22 cellular contexts compared by ENCODE assay signal in genomic region chr3:53189276-53189675, GRCh38. TPM values are rescaled to one million over a fixed set of nuclear protein-coding genes. Genes with fewer than 3 reads are reported as not detected.
"Had no signal": no experiment of that assay in that cellular context is flagged by ENCODE, and none has a peak within 500 bp of the region (broad histone marks: within the 10 kb centered on the region; RNA-seq: fewer than 3 reads in every experiment).

No MANE protein-coding gene starts in this region.

- H3K27ac Mint-ChIP-seq: natural killer cell; stimulated activated naive CD8-positive, alpha-beta T cell treated with anti-CD3 and anti-CD28 coated beads, Interleukin-15, amount 100 ng/mL, for 72 hours had no signal

- ATAC-seq: left ventricle myocardium superior; lower lobe of right lung; natural killer cell; right lobe of liver; stimulated activated naive CD8-positive, alpha-beta T cell treated with anti-CD3 and anti-CD28 coated beads, Interleukin-15, amount 100 ng/mL, for 72 hours had no signal

- H2AFZ ChIP-seq: parathyroid adenoma had no signal

- H3K4me3 Mint-ChIP-seq: immature natural killer cell; natural killer cell; stimulated activated naive CD8-positive, alpha-beta T cell treated with anti-CD3 and anti-CD28 coated beads, Interleukin-15, amount 100 ng/mL, for 72 hours had no signal

- H3K4me1 Mint-ChIP-seq: stimulated activated naive CD8-positive, alpha-beta T cell treated with anti-CD3 and anti-CD28 coated beads, Interleukin-15, amount 100 ng/mL, for 72 hours had no signal

- FAIRE-seq: frontal cortex, keratinocyte, small intestine had no signal

- H3K27me3 ChIP-seq: dorsolateral prefrontal cortex, right lobe of liver, suprapubic skin, vagina had no signal

- H3K79me2 ChIP-seq: parathyroid adenoma had no signal

- DNase-seq: dorsolateral prefrontal cortex; effector CD4-positive, alpha-beta T cell; hypothalamus; immature natural killer cell; lower lobe of right lung; natural killer cell; right lobe of liver; small intestine; stimulated activated CD4-positive, alpha-beta T cell treated with anti-CD3 and anti-CD28 coated beads, Interleukin-15, amount 100 ng/mL, for 24 hours; stimulated activated CD4-positive, alpha-beta T cell treated with anti-CD3 and anti-CD28 coated beads, Interleukin-2, amount 100 ng/mL, for 48 hours; stimulated activated CD8-positive, alpha-beta memory T cell treated with anti-CD3 and anti-CD28 coated beads, Interleukin-4, amount 100 ng/mL, for 48 hours; stimulated activated naive CD4-positive, alpha-beta T cell; stimulated activated naive CD8-positive, alpha-beta T cell treated with anti-CD3 and anti-CD28 coated beads, Interleukin-15, amount 100 ng/mL, for 72 hours; trophoblast cell had no signal

- H3K27ac ChIP-seq: dorsolateral prefrontal cortex, lower lobe of right lung, parathyroid adenoma, right lobe of liver, suprapubic skin, vagina had no signal

- H3K27me3 Mint-ChIP-seq: progenitor cell of endocrine pancreas; stimulated activated naive CD8-positive, alpha-beta T cell treated with anti-CD3 and anti-CD28 coated beads, Interleukin-15, amount 100 ng/mL, for 72 hours had no signal

- H3K9ac ChIP-seq: parathyroid adenoma had no signal

- H3K9me3 ChIP-seq: lower lobe of right lung, right lobe of liver, suprapubic skin, vagina had no signal

- H3K4me3 ChIP-seq: dorsolateral prefrontal cortex, lower lobe of right lung, right lobe of liver, suprapubic skin, vagina had no signal

- H3K4me1 ChIP-seq: right lobe of liver had no signal

- H3K9me3 Mint-ChIP-seq: immature natural killer cell; natural killer cell; stimulated activated naive CD8-positive, alpha-beta T cell treated with anti-CD3 and anti-CD28 coated beads, Interleukin-15, amount 100 ng/mL, for 72 hours had no signal

RNA-seq across cellular contexts. Expression of gene PRKCD, which starts 28.3 kb away (rescaled TPM):
- polyA plus RNA-seq: neural cell had no signal
